Comparison of ENCODE assay signal across 16 cellular contexts in the genomic region with DNA sequence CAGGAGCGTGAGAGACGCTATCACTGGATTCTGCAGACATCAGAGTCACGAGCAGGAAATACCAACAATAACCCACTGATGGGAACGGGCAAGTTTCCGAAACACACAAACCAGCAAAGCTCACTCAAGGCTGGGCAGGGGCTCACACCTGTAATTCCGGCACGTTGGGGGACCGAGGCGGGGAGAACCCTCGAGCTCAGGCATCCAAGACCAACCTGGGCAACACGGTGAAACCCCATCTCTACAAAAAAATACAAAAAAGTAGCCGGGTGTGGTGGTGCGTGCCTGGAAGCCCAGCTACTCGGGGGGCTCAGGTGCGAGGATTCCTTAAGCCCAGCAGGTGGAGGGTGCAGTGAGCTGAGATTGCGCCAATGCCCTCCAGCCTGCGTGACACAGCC.
"Had no signal": no experiment of that assay in that cellular context is flagged by ENCODE, and none has a peak within 500 bp of the region (broad histone marks: within the 10 kb centered on the region; RNA-seq: fewer than 3 reads in every experiment).

No MANE protein-coding gene starts in this region.

- H3K27me3 ChIP-seq: gastrocnemius medialis, uterus had no signal

- ATAC-seq: effector memory CD8-positive, alpha-beta T cell; gastrocnemius medialis; left colon; lower lobe of right lung; natural killer cell treated with Interleukin-12 subunit alpha and Interleukin-12 subunit beta and Interleukin-15 and Interleukin-18, amount 100 ng/mL, for 72 hours; pancreas had no signal

- H3K9me3 ChIP-seq: esophagus muscularis mucosa, gastrocnemius medialis, lower lobe of right lung, pancreas, prostate gland, uterus had no signal

- DNase-seq: effector memory CD8-positive, alpha-beta T cell; gastrocnemius medialis; midbrain; occipital lobe; small intestine; stimulated activated CD4-positive, alpha-beta T cell treated with anti-CD3 and anti-CD28 coated beads, Interleukin-2, amount 100 ng/mL, for 48 hours; stimulated activated naive CD4-positive, alpha-beta T cell treated with Interleukin-2 at 50 U/mL for 16 hours; uterus had no signal

- H3K4me1 ChIP-seq: pancreas, prostate gland had no signal

- H3K4me3 ChIP-seq: esophagus muscularis mucosa, gastrocnemius medialis, lower lobe of right lung, neural progenitor cell, pancreas, prostate gland, uterus had no signal

- H3K27ac ChIP-seq: epithelial cell of prostate, esophagus muscularis mucosa, gastrocnemius medialis, lower lobe of right lung, neural progenitor cell, pancreas, prostate gland, uterus had no signal

- H3K36me3 ChIP-seq: neural progenitor cell, pancreas, prostate gland, uterus had no signal
